25 cellular contexts compared by ENCODE assay signal in the genomic region with DNA sequence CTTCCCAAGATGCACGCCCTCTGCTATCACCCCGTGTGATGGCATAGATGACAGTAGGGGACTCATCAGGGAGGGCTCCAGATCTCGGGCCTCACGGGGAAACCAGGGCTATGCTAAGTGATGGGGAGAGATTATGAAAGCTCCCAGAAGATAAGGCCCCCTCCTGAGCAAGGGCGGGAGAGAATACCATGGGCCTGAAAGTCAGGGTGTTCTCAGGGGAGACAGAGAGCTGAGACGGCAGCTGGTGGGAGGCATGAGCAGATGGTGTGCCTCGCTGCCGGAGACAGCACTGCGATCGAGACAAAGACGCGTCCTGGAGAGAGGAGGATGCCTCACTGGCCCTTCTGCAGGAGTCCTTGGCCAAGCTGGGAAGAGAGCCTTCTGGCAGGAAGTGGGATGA.
DNase-seq lines count a peak whose midpoint lies in the region; TF ChIP-seq lines count a peak whose summit lies in the region.
"Had no signal": no experiment of that assay in that cellular context is flagged by ENCODE, and none has a peak within 500 bp of the region (broad histone marks: within the 10 kb centered on the region; RNA-seq: fewer than 3 reads in every experiment).

No MANE protein-coding gene starts in this region.

- H3F3A ChIP-seq in neural progenitor cell (ENCODE audit: low read depth) = no peaks in the 10 kb centered on the region
- H3F3A ChIP-seq in MM.1S (ENCODE audit: insufficient read depth, low read length) = no peaks in the 10 kb centered on the region

- DNase-seq in Ammon's horn (ENCODE audit: low spot score) = peak; percentile 30
- peak; percentile 88 for DNase-seq in NCI-H82 treated with DMSO at 0.1 percent for 48 hours (lab: John Stamatoyannopoulos, UW; ENCODE audit: unreplicated experiment)
- no peak for DNase-seq in neural progenitor cell (ENCODE audit: low spot score)
- no peak for DNase-seq in MM.1S
- DNase-seq in NCI-H1092 (lab: John Stamatoyannopoulos, UW) = no peak
- DNase-seq in amniotic stem cell (lab: John Stamatoyannopoulos, UW) = no peak
- DNase-seq in activated CD4-positive, alpha-beta T cell treated with anti-CD3 and anti-CD28 coated beads for 1 hour = no peak
- DNase-seq: activated effector memory CD4-positive, alpha-beta T cell treated with anti-CD3 and anti-CD28 coated beads, Interleukin-2, amount 50 U/mL, for 16 hours; activated naive CD8-positive, alpha-beta T cell treated with anti-CD3 and anti-CD28 coated beads, Interleukin-2, amount 10 ng/mL, durations not matched to agents 7 days and 5 days; activated T-cell treated with anti-CD3 and anti-CD28 coated beads for 4 hours; C1 segment of cervical spinal cord; Calu3; caudate nucleus; EL; left colon; naive thymus-derived CD4-positive, alpha-beta T cell; ovary; right cardiac atrium; spleen; T-helper 17 cell; transverse colon had no signal

- no peak overlapping the region for H3K4me3 Mint-ChIP-seq in neural progenitor cell
- H3K4me3 Mint-ChIP-seq: activated naive CD8-positive, alpha-beta T cell treated with anti-CD3 and anti-CD28 coated beads, Interleukin-2, amount 10 ng/mL, durations not matched to agents 7 days and 5 days; dendritic cell treated with granulocyte-macrophage colony-stimulating factor and Interleukin-4, amounts not matched to agents 40 ng/mL and 50 ng/mL, for 4 days; naive thymus-derived CD4-positive, alpha-beta T cell; T-helper 17 cell had no signal

- H3K27me3 Mint-ChIP-seq in neural progenitor cell (ENCODE audit: insufficient read depth, low read depth) = peaks cover 3% of the 10 kb centered on the region

- CTCF ChIA-PET in HEK293 (lab: Yijun Ruan, JAX) = no interaction called here

- no peaks in the 10 kb centered on the region for H3K4me1 Mint-ChIP-seq in neural progenitor cell
- H3K4me1 Mint-ChIP-seq: activated naive CD8-positive, alpha-beta T cell treated with anti-CD3 and anti-CD28 coated beads, Interleukin-2, amount 10 ng/mL, durations not matched to agents 7 days and 5 days; naive thymus-derived CD4-positive, alpha-beta T cell had no signal

- H3K79me2 ChIP-seq in neural progenitor cell (ENCODE audit: low read depth) (no peaks in the 10 kb centered on the region), MM.1S (ENCODE audit: low read length) (no peaks in the 10 kb centered on the region)

- no peak overlapping the region for H3K27ac Mint-ChIP-seq in neural progenitor cell
- H3K27ac Mint-ChIP-seq: activated naive CD8-positive, alpha-beta T cell treated with anti-CD3 and anti-CD28 coated beads, Interleukin-2, amount 10 ng/mL, durations not matched to agents 7 days and 5 days; dendritic cell treated with granulocyte-macrophage colony-stimulating factor and Interleukin-4, amounts not matched to agents 40 ng/mL and 50 ng/mL, for 4 days had no signal

- H3K9me3 Mint-ChIP-seq in neural progenitor cell = no peaks in the 10 kb centered on the region
- H3K9me3 Mint-ChIP-seq: activated naive CD8-positive, alpha-beta T cell treated with anti-CD3 and anti-CD28 coated beads, Interleukin-2, amount 10 ng/mL, durations not matched to agents 7 days and 5 days; dendritic cell treated with granulocyte-macrophage colony-stimulating factor and Interleukin-4, amounts not matched to agents 40 ng/mL and 50 ng/mL, for 4 days had no signal

- no peak overlapping the region for H3K4me2 ChIP-seq in neural progenitor cell
- no peak overlapping the region for H3K4me2 ChIP-seq in MM.1S (ENCODE audit: low read depth, low read length)

- no peaks in the 10 kb centered on the region for H4K20me1 ChIP-seq in neural progenitor cell (ENCODE audit: low read depth)
- H4K20me1 ChIP-seq in MM.1S (ENCODE audit: insufficient read depth, low read length) = no peaks in the 10 kb centered on the region

- H3K36me3 ChIP-seq in HEK293 (ENCODE audit: control insufficient read depth in 2 of 2, insufficient read depth in 1 of 2, low read length in 2 of 2) (no peaks in the 10 kb centered on the region), neural progenitor cell (no peaks in the 10 kb centered on the region), MM.1S (replicated peaks; ENCODE audit: insufficient read depth, low read length) (no peaks in the 10 kb centered on the region)
- H3K36me3 ChIP-seq: ovary, spleen, transverse colon had no signal

- POLR2A ChIA-PET in HEK293 (lab: Yijun Ruan, JAX) = no interaction called here

- H3K4me3 ChIP-seq in HEK293 (ENCODE audit: low read depth, low read length) (no peak overlapping the region), neural progenitor cell (no peak overlapping the region), MM.1S (ENCODE audit: low read length) (no peak overlapping the region)
- H3K4me3 ChIP-seq: GM23248, ovary, spleen, transverse colon had no signal

- H3K27me3 ChIP-seq in neural progenitor cell = no peaks in the 10 kb centered on the region
- H3K27me3 ChIP-seq in MM.1S (replicated peaks; ENCODE audit: insufficient read depth, low read length) = no peaks in the 10 kb centered on the region
- H3K27me3 ChIP-seq: ovary, transverse colon had no signal

- TF ChIP-seq CTCF in HEK293 (tag by site-specific recombination; IDR thresholded peaks at IDR 0.05) (no peak), neural progenitor cell (IDR thresholded peaks at IDR 0.05) (no peak), MM.1S (IDR thresholded peaks at IDR 0.05; ENCODE audit: low read length) (no peak)

- H3K4me1 ChIP-seq in HEK293 (ENCODE audit: control insufficient read depth, insufficient read depth, low read length) = no peaks in the 10 kb centered on the region
- no peaks in the 10 kb centered on the region for H3K4me1 ChIP-seq in neural progenitor cell
- H3K4me1 ChIP-seq in MM.1S (ENCODE audit: low read length) = no peaks in the 10 kb centered on the region
- H3K4me1 ChIP-seq: spleen, transverse colon had no signal

- H3K9me3 ChIP-seq in HEK293 (ENCODE audit: control insufficient read depth, insufficient read depth, low read depth, low read length) (no peaks in the 10 kb centered on the region), neural progenitor cell (ENCODE audit: low read depth) (no peaks in the 10 kb centered on the region), MM.1S (replicated peaks; ENCODE audit: insufficient read depth, low read length) (no peaks in the 10 kb centered on the region)
- H3K9me3 ChIP-seq: ovary, transverse colon had no signal

- H3K27ac ChIP-seq in HEK293 (ENCODE audit: extremely low read depth, low read depth, low read length) (no peak overlapping the region), neural progenitor cell (no peak overlapping the region), MM.1S (ENCODE audit: low read length) (no peak overlapping the region)
- H3K27ac ChIP-seq: GM23248, HL-60, ovary, spleen, transverse colon had no signal

- H3K9ac ChIP-seq in neural progenitor cell (no peak overlapping the region), MM.1S (ENCODE audit: low read length) (no peak overlapping the region)
- H3K9ac ChIP-seq: GM23248 had no signal

- no peaks in the 10 kb centered on the region for H3K36me3 Mint-ChIP-seq in neural progenitor cell
- H3K36me3 Mint-ChIP-seq: activated naive CD8-positive, alpha-beta T cell treated with anti-CD3 and anti-CD28 coated beads, Interleukin-2, amount 10 ng/mL, durations not matched to agents 7 days and 5 days; naive thymus-derived CD4-positive, alpha-beta T cell had no signal

- peak overlapping the region; percentile 26 for H2AFZ ChIP-seq in neural progenitor cell (replicated peaks)
- H2AFZ ChIP-seq in MM.1S (ENCODE audit: low read length) = no peak overlapping the region
- H2AFZ ChIP-seq: GM23248 had no signal

- H3K9me2 ChIP-seq in MM.1S (replicated peaks; ENCODE audit: insufficient read depth, low read length) = no peaks in the 10 kb centered on the region

TF ChIP-seq in HEK293, 187 proteins besides CTCF, POLR2A, EP300 and RAD21:
- TF ChIP-seq ZNF433 (tag by site-specific recombination; IDR thresholded peaks at IDR 0.05; ENCODE audit: low read depth) (no peak), ZIC2 (tag by site-specific recombination; IDR thresholded peaks at IDR 0.05) (peak; percentile 72)

Comparison
In these comparisons a context has a peak if more than half of its experiments do, and no peak if none do; other contexts are left out.
1. DNase-seq: peak in Ammon's horn (single experiment) and NCI-H82 treated with DMSO at 0.1 percent for 48 hours (single experiment); none in neural progenitor cell (single experiment), MM.1S (single experiment), NCI-H1092 (single experiment), amniotic stem cell (single experiment) and activated CD4-positive, alpha-beta T cell treated with anti-CD3 and anti-CD28 coated beads for 1 hour (single experiment).